Comparison of ENCODE assay signal across 24 cellular contexts in the genomic region with DNA sequence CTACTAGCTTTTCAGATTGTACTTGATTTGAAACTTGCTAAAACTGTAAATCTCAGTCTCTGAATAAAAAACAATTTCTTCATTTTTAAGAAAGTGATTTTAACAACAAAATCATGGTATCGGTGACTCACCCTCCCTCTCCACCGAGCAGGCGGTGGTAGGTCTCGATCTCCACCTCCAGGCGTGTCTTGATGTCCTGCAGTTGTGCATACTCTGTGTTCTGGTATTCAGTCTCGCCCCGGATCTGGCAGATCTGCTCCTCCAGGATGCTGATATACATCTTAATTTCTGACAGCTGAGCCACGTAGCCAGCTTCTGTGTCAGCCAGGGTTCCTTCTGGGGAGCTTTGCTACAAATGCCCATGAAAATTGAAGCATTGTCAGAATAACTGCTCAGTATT. TPM values are rescaled to one million over a fixed set of nuclear protein-coding genes. Genes with fewer than 3 reads are reported as not detected.
A peak's percentile ranks its signal among the peaks of the same experiment; 100 is the strongest.
DNase-seq lines count a peak whose midpoint lies in the region; ATAC-seq and TF ChIP-seq lines count a peak whose summit lies in the region.
"Had no signal": no experiment of that assay in that cellular context is flagged by ENCODE, and none has a peak within 500 bp of the region (broad histone marks: within the 10 kb centered on the region; RNA-seq: fewer than 3 reads in every experiment).

No MANE protein-coding gene starts in this region.

- H3F3A ChIP-seq in PC-3 (ENCODE audit: low read length, unreplicated experiment) = no peaks in the 10 kb centered on the region

- H3K27ac Mint-ChIP-seq in Calu3 (ENCODE audit: unreplicated experiment) = no peak overlapping the region
- H3K27ac Mint-ChIP-seq: CD8-positive, alpha-beta memory T cell had no signal

- no peak overlapping the region for H4K8ac ChIP-seq in mesenchymal stem cell (ENCODE audit: low read length)

- H3K14ac ChIP-seq in mesenchymal stem cell (ENCODE audit: low read length in 2 of 2) = no peak overlapping the region

- H3K4me1 ChIP-seq in PC-3 (ENCODE audit: insufficient read depth, low read length) (peaks cover 17% of the 10 kb centered on the region), mesenchymal stem cell (ENCODE audit: control insufficient read depth, insufficient read depth, low read depth, low read length) (peaks cover 11% of the 10 kb centered on the region)

- H3K79me2 ChIP-seq in PC-3 (ENCODE audit: low read length) = no peaks in the 10 kb centered on the region

- no peaks in the 10 kb centered on the region for H3K36me3 ChIP-seq in PC-3 (ENCODE audit: low read depth, low read length)
- H3K36me3 ChIP-seq in mesenchymal stem cell (ENCODE audit: control insufficient read depth in 1 of 2, insufficient read depth in 2 of 2, low read depth in 1 of 2, low read length in 2 of 2) = peaks cover 0 to 3% of the 10 kb centered on the region in 2 experiments

- H3K27me3 ChIP-seq in PC-3 (ENCODE audit: low read length) (no peaks in the 10 kb centered on the region), mesenchymal stem cell (ENCODE audit: control insufficient read depth in 1 of 2, insufficient read depth in 1 of 2, low read length in 2 of 2) (no peaks in the 10 kb centered on the region)

- no peak overlapping the region for H2BK15ac ChIP-seq in mesenchymal stem cell (ENCODE audit: low read depth, poor library complexity, severe bottlenecking)

- CTCF ChIA-PET in Calu3 (lab: Charles Lee) (interaction anchor here (0.6 to 3.6 kb wide), 17 partner anchors 10 to 1013 kb away, joined by 3 to 15 read pairs (median 4); no protein-coding TSS in a partner anchor), PC-3 (lab: Charles Lee) (no interaction called here)

- H3K4me1 Mint-ChIP-seq in Calu3 (ENCODE audit: low read depth, unreplicated experiment) = peaks cover 22% of the 10 kb centered on the region
- H3K4me1 Mint-ChIP-seq: CD8-positive, alpha-beta memory T cell had no signal

- H3K4ac ChIP-seq in mesenchymal stem cell (ENCODE audit: low read depth in 1 of 2, low read length in 2 of 2) = no peak overlapping the region

- WGBS in mesenchymal stem cell = 65% methylated on average over 8 of the region's 8 CpGs

- peaks cover 68% of the 10 kb centered on the region for H3K27me3 Mint-ChIP-seq in Calu3 (ENCODE audit: unreplicated experiment)

- no peak overlapping the region for H3K23ac ChIP-seq in mesenchymal stem cell (ENCODE audit: low read length in 2 of 2)

- no peaks in the 10 kb centered on the region for H3K9me3 Mint-ChIP-seq in Calu3 (ENCODE audit: low read depth, unreplicated experiment)
- H3K9me3 Mint-ChIP-seq: CD8-positive, alpha-beta memory T cell had no signal

- H3K9me3 ChIP-seq in PC-3 (ENCODE audit: low read length) = no peaks in the 10 kb centered on the region
- H3K9me3 ChIP-seq in mesenchymal stem cell (ENCODE audit: control insufficient read depth, low read length) = no peaks in the 10 kb centered on the region

- H3K9ac ChIP-seq in PC-3 (ENCODE audit: low read length) (no peak overlapping the region), mesenchymal stem cell (ENCODE audit: low read length) (peak overlapping the region; percentile 29)

- no peak overlapping the region for H3K4me3 Mint-ChIP-seq in Calu3 (ENCODE audit: low read depth, unreplicated experiment)
- H3K4me3 Mint-ChIP-seq: CD8-positive, alpha-beta memory T cell had no signal

- intact Hi-C loops in Calu3 (cut with micrococcal nuclease; ENCODE audit: unreplicated experiment) (loop anchor here (10.0 kb wide), 1 partner anchor 314 kb away; no protein-coding TSS in a partner anchor), PC-3 (cut with micrococcal nuclease) (no loop called here)

- H2AFZ ChIP-seq in PC-3 (ENCODE audit: low read length) (no peak overlapping the region), mesenchymal stem cell (ENCODE audit: low read depth, low read length) (no peak overlapping the region)

- H3K9me2 ChIP-seq in PC-3 (replicated peaks; ENCODE audit: low read length) = no peaks in the 10 kb centered on the region

- no peaks in the 10 kb centered on the region for H3K79me1 ChIP-seq in mesenchymal stem cell (replicated peaks; ENCODE audit: low read length, poor library complexity, severe bottlenecking)

- H2BK5ac ChIP-seq in mesenchymal stem cell (ENCODE audit: low read depth, low read length, poor library complexity, severe bottlenecking) = no peak overlapping the region

- peak; percentile 35 for ATAC-seq in PC-3
- ATAC-seq in esophagus mucosa = peak; percentile 70
- no peak for ATAC-seq in HG02981 (IDR thresholded peaks at IDR 0.05; ENCODE audit: unreplicated experiment)
- no peak for ATAC-seq in GM19328 (IDR thresholded peaks at IDR 0.05; ENCODE audit: unreplicated experiment)
- ATAC-seq: HCT116, K562, SK-N-SH treated with all-trans-retinoic acid at 6 μM for 48 hours had no signal

- no peak overlapping the region for H2BK120ac ChIP-seq in mesenchymal stem cell (ENCODE audit: low read depth, low read length)

- BruUV-seq in Calu3 (replicated peaks; lab: Mats Ljungman, UMichigan) = no TSS peak
- BruUV-seq in PC-3 (replicated peaks; lab: Mats Ljungman, UMichigan) = no TSS peak

- no peak overlapping the region for H3K27ac ChIP-seq in PC-3 (ENCODE audit: low read length)
- peak overlapping the region; percentile 21 for H3K27ac ChIP-seq in mesenchymal stem cell (ENCODE audit: low read length, poor library complexity, severe bottlenecking)
- H3K27ac ChIP-seq: RWPE1 had no signal

- DNase-seq in Calu3 (peak; percentile 60), PC-3 (peak; percentile 24), mesenchymal stem cell (no peak), OCI-M1 (lab: John Stamatoyannopoulos, UW) (no peak), UCSD-AML1 (lab: John Stamatoyannopoulos, UW; ENCODE audit: unreplicated experiment) (no peak)
- DNase-seq: CD8-positive, alpha-beta memory T cell; GF-D8; NCI-H1092; NCI-H1436; NCI-H1930; NCI-H345; NCI-H524; NCI-H774; SIG-M5 had no signal

- no peaks in the 10 kb centered on the region for H4K20me1 ChIP-seq in PC-3 (ENCODE audit: low read length)

- H3K4me2 ChIP-seq in PC-3 (ENCODE audit: low read length) = no peak overlapping the region
- H3K4me2 ChIP-seq in mesenchymal stem cell (ENCODE audit: low read length, poor library complexity, severe bottlenecking) = no peak overlapping the region

- TF ChIP-seq CTCF in Calu3 (IDR thresholded peaks at IDR 0.05; ENCODE audit: unreplicated experiment) (no peak), PC-3 (conservative IDR thresholded peaks at IDR 0.05; ENCODE audit: low read depth, low read length) (no peak)

- no peak overlapping the region for H2BK12ac ChIP-seq in mesenchymal stem cell (ENCODE audit: low read length in 2 of 2)

- H3K36me3 Mint-ChIP-seq in Calu3 (ENCODE audit: insufficient read depth, unreplicated experiment) = peaks cover 16% of the 10 kb centered on the region
- H3K36me3 Mint-ChIP-seq: CD8-positive, alpha-beta memory T cell had no signal

- no peak overlapping the region for H2AK5ac ChIP-seq in mesenchymal stem cell (ENCODE audit: low read length, severe bottlenecking)

- no peak overlapping the region for H4K91ac ChIP-seq in mesenchymal stem cell (ENCODE audit: low read length)

- H3K4me3 ChIP-seq in PC-3 (ENCODE audit: low read length) = no peak overlapping the region
- peak overlapping the region in 1 of 2 experiments; percentile 9 for H3K4me3 ChIP-seq in mesenchymal stem cell (ENCODE audit: insufficient read depth in 1 of 2, low read depth in 1 of 2, low read length in 2 of 2)
- H3K4me3 ChIP-seq: K562 had no signal

- no peak overlapping the region for H3K18ac ChIP-seq in mesenchymal stem cell (ENCODE audit: low read depth in 1 of 2, low read length in 2 of 2)

- POLR2A ChIA-PET in PC-3 (lab: Charles Lee; ENCODE audit: unreplicated experiment) = no interaction called here

RNA-seq across cellular contexts. Expression of gene KRT24, which starts 15.4 kb away (rescaled TPM):
- 2.0 and 2.4 TPM in 2 replicates for total RNA-seq in Calu3 (2022)
- not detected in 2 replicates for total RNA-seq in PC-3 (2014; rRNA removed)
- total RNA-seq in esophagus mucosa = 10.0 TPM
- polyA plus RNA-seq in mesenchymal stem cell (2013, experiment 1 of 2) = not detected
- polyA plus RNA-seq in mesenchymal stem cell (2013, experiment 2 of 2) = not detected
- total RNA-seq: A172; CD8-positive, alpha-beta memory T cell; Daoy; H1; K562 had no signal
- polyA plus RNA-seq: CD8-positive, alpha-beta memory T cell; H1; K562 had no signal

RNA-seq across cellular contexts. Expression of gene KRT25, which starts 36.2 kb away (rescaled TPM):
- total RNA-seq in Calu3 (2022) (not detected in 2 replicates), PC-3 (2014; rRNA removed) (not detected in 2 replicates), esophagus mucosa (not detected)
- polyA plus RNA-seq in mesenchymal stem cell (2013, experiment 1 of 2) = not detected
- not detected for polyA plus RNA-seq in mesenchymal stem cell (2013, experiment 2 of 2)
- total RNA-seq: A172; CD8-positive, alpha-beta memory T cell; Daoy; H1; K562 had no signal
- polyA plus RNA-seq: CD8-positive, alpha-beta memory T cell; H1; K562 had no signal

RNA-seq across cellular contexts. Expression of gene KRT26, which starts 53.1 kb away (rescaled TPM):
- total RNA-seq in Calu3 (2022) = not detected in 2 replicates
- total RNA-seq in PC-3 (2014; rRNA removed) = not detected in 2 replicates
- total RNA-seq in esophagus mucosa = not detected
- polyA plus RNA-seq in mesenchymal stem cell (2013, experiment 1 of 2) = not detected
- polyA plus RNA-seq in mesenchymal stem cell (2013, experiment 2 of 2) = not detected
- total RNA-seq: A172; CD8-positive, alpha-beta memory T cell; Daoy; H1; K562 had no signal
- polyA plus RNA-seq: CD8-positive, alpha-beta memory T cell; H1; K562 had no signal

RNA-seq across cellular contexts. Expression of gene KRT222, which starts 53.9 kb away (rescaled TPM):
- not detected in 2 replicates for total RNA-seq in Calu3 (2022)
- not detected in 2 replicates for total RNA-seq in PC-3 (2014; rRNA removed)
- 0.20 TPM for total RNA-seq in esophagus mucosa
- not detected for polyA plus RNA-seq in mesenchymal stem cell (2013, experiment 1 of 2)
- not detected for polyA plus RNA-seq in mesenchymal stem cell (2013, experiment 2 of 2)
- total RNA-seq: A172; CD8-positive, alpha-beta memory T cell; Daoy had no signal
- polyA plus RNA-seq: CD8-positive, alpha-beta memory T cell had no signal

Comparison
In these comparisons a context has a peak if more than half of its experiments do, and no peak if none do; other contexts are left out.
1. DNase-seq: peak in Calu3 (single experiment) and PC-3 (single experiment); none in mesenchymal stem cell (single experiment), OCI-M1 (single experiment) and UCSD-AML1 (single experiment).
2. ATAC-seq: peak in PC-3 (single experiment) and esophagus mucosa (single experiment); none in HG02981 (single experiment) and GM19328 (single experiment).